ENCODE assay signal across 1 cellular context in the genomic region with DNA sequence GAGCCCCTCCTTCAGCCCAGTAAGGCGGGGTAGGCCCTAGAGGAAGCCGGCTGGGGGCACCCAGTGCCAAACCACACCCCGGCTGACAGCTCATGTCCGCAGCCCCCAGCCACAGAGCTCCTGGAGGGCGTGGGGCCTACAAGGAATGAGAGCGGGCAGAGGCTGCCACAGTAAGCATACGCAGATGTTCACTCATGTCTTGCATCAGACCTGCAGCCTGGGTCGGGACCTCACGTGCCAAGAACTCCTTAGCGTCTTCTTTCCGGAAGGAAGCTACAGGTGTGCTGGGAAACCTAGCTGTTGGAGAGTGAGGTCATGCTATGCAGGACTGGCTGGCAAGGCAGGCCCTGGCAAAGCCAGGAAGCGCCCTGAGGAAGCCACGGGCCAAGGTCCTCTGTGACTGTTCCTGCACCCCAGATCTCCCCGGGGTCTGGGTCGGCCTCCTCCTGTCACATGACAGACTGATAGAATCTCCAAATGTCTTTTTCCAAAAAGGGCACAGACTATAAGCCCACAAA.
TF ChIP-seq lines count a peak whose summit lies in the region.

No MANE protein-coding gene starts in this region.

TF ChIP-seq in GM12878, 131 proteins besides CTCF, POLR2A, EP300 and RAD21:
- TF ChIP-seq, protein P1, sequence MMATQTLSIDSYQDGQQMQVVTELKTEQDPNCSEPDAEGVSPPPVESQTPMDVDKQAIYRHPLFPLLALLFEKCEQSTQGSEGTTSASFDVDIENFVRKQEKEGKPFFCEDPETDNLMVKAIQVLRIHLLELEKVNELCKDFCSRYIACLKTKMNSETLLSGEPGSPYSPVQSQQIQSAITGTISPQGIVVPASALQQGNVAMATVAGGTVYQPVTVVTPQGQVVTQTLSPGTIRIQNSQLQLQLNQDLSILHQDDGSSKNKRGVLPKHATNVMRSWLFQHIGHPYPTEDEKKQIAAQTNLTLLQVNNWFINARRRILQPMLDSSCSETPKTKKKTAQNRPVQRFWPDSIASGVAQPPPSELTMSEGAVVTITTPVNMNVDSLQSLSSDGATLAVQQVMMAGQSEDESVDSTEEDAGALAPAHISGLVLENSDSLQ (IDR thresholded peaks at IDR 0.05): 0 out of 2 replicates have a peak, but pooled peaks have one; percentile 6
- TF ChIP-seq, protein P2, sequence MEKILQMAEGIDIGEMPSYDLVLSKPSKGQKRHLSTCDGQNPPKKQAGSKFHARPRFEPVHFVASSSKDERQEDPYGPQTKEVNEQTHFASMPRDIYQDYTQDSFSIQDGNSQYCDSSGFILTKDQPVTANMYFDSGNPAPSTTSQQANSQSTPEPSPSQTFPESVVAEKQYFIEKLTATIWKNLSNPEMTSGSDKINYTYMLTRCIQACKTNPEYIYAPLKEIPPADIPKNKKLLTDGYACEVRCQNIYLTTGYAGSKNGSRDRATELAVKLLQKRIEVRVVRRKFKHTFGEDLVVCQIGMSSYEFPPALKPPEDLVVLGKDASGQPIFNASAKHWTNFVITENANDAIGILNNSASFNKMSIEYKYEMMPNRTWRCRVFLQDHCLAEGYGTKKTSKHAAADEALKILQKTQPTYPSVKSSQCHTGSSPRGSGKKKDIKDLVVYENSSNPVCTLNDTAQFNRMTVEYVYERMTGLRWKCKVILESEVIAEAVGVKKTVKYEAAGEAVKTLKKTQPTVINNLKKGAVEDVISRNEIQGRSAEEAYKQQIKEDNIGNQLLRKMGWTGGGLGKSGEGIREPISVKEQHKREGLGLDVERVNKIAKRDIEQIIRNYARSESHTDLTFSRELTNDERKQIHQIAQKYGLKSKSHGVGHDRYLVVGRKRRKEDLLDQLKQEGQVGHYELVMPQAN (conservative IDR thresholded peaks at IDR 0.05): 0 out of 2 replicates have a peak, but pooled peaks have one; percentile 31
- TF ChIP-seq ZNF24 (IDR thresholded peaks at IDR 0.05) (no peak), RAD51 (IDR thresholded peaks at IDR 0.05) (peak; percentile 61), BHLHE40 (IDR thresholded peaks at IDR 0.05; ENCODE audit: borderline replicate concordance in 1 of 2, low read depth in 2 of 2, low read length in 1 of 2) (peak; percentile 77 to 93), NR2F1 (conservative IDR thresholded peaks at IDR 0.05) (peak; percentile 60), DPF2 (IDR thresholded peaks at IDR 0.05) (0 out of 2 replicates have a peak, but pooled peaks have one; percentile 21), EGR1 (IDR thresholded peaks at IDR 0.05; ENCODE audit: borderline replicate concordance in 1 of 2, low read depth in 2 of 2, low read length in 2 of 2) (no peak), IKZF1 (conservative IDR thresholded peaks at IDR 0.05) (peak; percentile 13; the same call in 1 of the 2 replicates), RCOR1 (conservative IDR thresholded peaks at IDR 0.05; ENCODE audit: low read depth, low read length) (no peak), IKZF2 (IDR thresholded peaks at IDR 0.05) (0 out of 4 replicates have a peak, but pooled peaks of 1 of the 2 experiments have one; percentile 17)
